In the genomic region with DNA sequence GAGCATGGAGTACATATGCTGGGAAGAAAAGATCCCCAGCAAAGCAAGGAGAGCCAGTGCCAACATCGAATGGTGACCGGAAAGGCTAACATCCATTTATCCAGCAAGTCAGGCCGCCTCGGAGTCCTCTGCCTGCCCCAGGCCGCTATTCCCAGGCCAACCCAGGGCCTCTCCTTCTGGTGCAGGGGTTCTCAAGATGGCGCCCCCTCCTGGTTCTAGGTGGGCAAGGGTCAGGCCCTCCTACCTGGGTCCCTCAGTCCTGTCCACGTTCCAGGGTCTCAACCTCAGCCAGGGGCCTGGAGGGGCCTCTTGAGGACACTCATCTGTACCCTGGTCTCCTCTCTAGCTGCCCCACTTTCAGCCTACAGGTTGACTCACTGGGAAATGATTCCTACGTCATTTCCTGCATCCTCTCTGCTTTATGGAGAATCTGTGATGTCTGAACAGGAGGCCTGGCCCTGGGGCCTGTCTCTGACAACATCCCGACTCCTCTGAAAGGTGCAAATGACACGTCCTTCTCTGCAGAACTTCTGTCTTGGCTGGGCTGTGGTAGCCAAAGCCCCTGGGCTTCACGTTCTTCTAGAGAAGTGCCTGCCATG, we compare ENCODE assay signal across 16 cellular contexts.
DNase-seq lines count a peak whose midpoint lies in the region; TF ChIP-seq lines count a peak whose summit lies in the region.
"Had no signal": no experiment of that assay in that cellular context is flagged by ENCODE, and none has a peak within 500 bp of the region (broad histone marks: within the 10 kb centered on the region; RNA-seq: fewer than 3 reads in every experiment).

No MANE protein-coding gene starts in this region.

- DNase-seq in A172 (ENCODE audit: low spot score) (peak; percentile 40), ELR (ENCODE audit: low read depth) (peak; percentile 55), OCI-LY7 (ENCODE audit: low spot score) (no peak), fibroblast of mammary gland (ENCODE audit: low read depth) (peak; percentile 25), NOMO-1 treated with DMSO at 0.1 percent for 48 hours (lab: John Stamatoyannopoulos, UW; ENCODE audit: unreplicated experiment) (no peak), head of caudate nucleus (no peak), cerebellum (ENCODE audit: low spot score) (no peak), NCI-H1930 (lab: John Stamatoyannopoulos, UW) (no peak)
- DNase-seq: activated CD8-positive, alpha-beta memory T cell treated with anti-CD3 and anti-CD28 coated beads, Interleukin-2, amount 10 ng/mL, durations not matched to agents 7 days and 5 days; CD4-positive, CD25-positive, alpha-beta regulatory T cell; cerebellar nuclear complex; naive B cell; NCI-H1092; NCI-H345; retina; stimulated activated naive CD4-positive, alpha-beta T cell had no signal

- peak; percentile 50 for TF ChIP-seq CTCF in OCI-LY7 (conservative IDR thresholded peaks at IDR 0.05; ENCODE audit: low read length)
- TF ChIP-seq CTCF in fibroblast of mammary gland (conservative IDR thresholded peaks at IDR 0.05; ENCODE audit: control insufficient read depth, insufficient read depth, low read depth, low read length): no peak

- H3K79me2 ChIP-seq in OCI-LY7 (ENCODE audit: insufficient read depth, low read depth, low read length): no peaks in the 10 kb centered on the region

- intact Hi-C loops in OCI-LY7 (cut with micrococcal nuclease; ENCODE audit: unreplicated experiment) (no loop called here), head of caudate nucleus (cut with DNase I) (no loop called here)

- H3K27ac ChIP-seq in OCI-LY7 (ENCODE audit: low read depth, low read length, poor library complexity, severe bottlenecking): no peak overlapping the region

- H3K9me2 ChIP-seq in OCI-LY7 (ENCODE audit: insufficient read depth, low read length): no peaks in the 10 kb centered on the region

- H3K4me3 ChIP-seq in OCI-LY7 (ENCODE audit: low read depth, low read length, poor library complexity, severe bottlenecking) (no peak overlapping the region), fibroblast of mammary gland (ENCODE audit: control insufficient read depth, low read depth, low read length) (no peak overlapping the region)

- H2AFZ ChIP-seq in OCI-LY7 (ENCODE audit: low read length): no peak overlapping the region

- no peaks in the 10 kb centered on the region for H3K9me3 ChIP-seq in OCI-LY7 (ENCODE audit: low read length)

- H3K4me1 ChIP-seq in OCI-LY7 (ENCODE audit: insufficient read depth, low read length, poor library complexity, severe bottlenecking): no peaks in the 10 kb centered on the region

- CTCF ChIA-PET in OCI-LY7 (lab: Charles Lee; ENCODE audit: unreplicated experiment): no interaction called here

- H3K36me3 ChIP-seq in OCI-LY7 (ENCODE audit: insufficient read depth, low read length): no peaks in the 10 kb centered on the region

- BruUV-seq in OCI-LY7 (replicated peaks; lab: Mats Ljungman, UMichigan): no TSS peak

- no peaks in the 10 kb centered on the region for H4K20me1 ChIP-seq in OCI-LY7 (ENCODE audit: insufficient read depth, low read length)

- H3K4me2 ChIP-seq in OCI-LY7 (ENCODE audit: low read length): no peak overlapping the region

- POLR2A ChIA-PET in OCI-LY7 (lab: Charles Lee): interaction anchor here (0.7 kb wide), 1 partner anchor 126 kb away, joined by 3 read pairs; no protein-coding TSS in a partner anchor

Comparison
In these comparisons a context has a peak if more than half of its experiments do, and no peak if none do; other contexts are left out.
1. DNase-seq: peak in A172 (single experiment), ELR (single experiment) and fibroblast of mammary gland (single experiment); none in OCI-LY7 (single experiment), NOMO-1 treated with DMSO at 0.1 percent for 48 hours (single experiment), head of caudate nucleus (0 of 42), cerebellum (single experiment) and NCI-H1930 (0 of 2).